22 cellular contexts compared by ENCODE assay signal in the genomic region with DNA sequence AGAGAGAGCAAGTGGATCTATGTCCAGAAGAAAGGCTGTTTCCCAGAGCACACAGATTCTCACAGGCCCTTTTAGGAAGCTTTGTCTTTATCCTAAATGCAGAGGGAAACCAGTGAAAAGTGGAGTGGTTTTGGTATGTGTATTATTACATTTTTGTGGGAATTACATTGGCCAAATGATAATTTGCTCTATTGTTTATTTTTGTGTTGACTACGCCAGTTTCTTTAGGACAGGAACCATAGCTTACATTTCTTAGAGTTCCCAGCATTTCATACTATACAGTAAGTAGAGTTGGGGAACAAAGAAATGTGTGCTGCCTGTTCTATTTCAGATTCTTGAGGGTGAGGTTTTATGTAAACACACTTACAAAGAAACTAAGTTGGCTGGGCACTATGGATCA. TPM values are rescaled to one million over a fixed set of nuclear protein-coding genes. Genes with fewer than 3 reads are reported as not detected.
DNase-seq lines count a peak whose midpoint lies in the region; ATAC-seq and TF ChIP-seq lines count a peak whose summit lies in the region.
"Had no signal": no experiment of that assay in that cellular context is flagged by ENCODE, and none has a peak within 500 bp of the region (broad histone marks: within the 10 kb centered on the region; RNA-seq: fewer than 3 reads in every experiment).

No MANE protein-coding gene starts in this region.

- H3K9me3 ChIP-seq in mammary epithelial cell (replicated peaks; ENCODE audit: insufficient read depth, low read length), result no peaks in the 10 kb centered on the region
- H3K9me3 ChIP-seq: BE2C, HAP-1, SJSA1 had no signal

- H3K4me3 ChIP-seq in GM23338 (no peak overlapping the region), astrocyte of the cerebellum (ENCODE audit: low read depth, low read length) (no peak overlapping the region), fibroblast of the aortic adventitia (ENCODE audit: low read depth, low read length) (no peak overlapping the region), rectal smooth muscle tissue (ENCODE audit: low read length) (no peak overlapping the region), mammary epithelial cell (replicated peaks in 1 of 3; ENCODE audit: insufficient read depth in 1 of 3, low read depth in 2 of 3, low read length in 3 of 3) (no peak overlapping the region)
- H3K4me3 ChIP-seq: HAP-1, K562, SJSA1 had no signal

- H3K9me2 ChIP-seq in GM23338 (ENCODE audit: insufficient read depth), result peaks cover 3% of the 10 kb centered on the region; the same call in 1 of the 2 replicates

- no peaks in the 10 kb centered on the region; the same call in 1 of the 3 replicates for H3K9me3 Mint-ChIP-seq in GM23338

- TF ChIP-seq CTCF in GM23338 (conservative IDR thresholded peaks at IDR 0.05; ENCODE audit: low read depth in 2 of 2), result no peak
- no peak for TF ChIP-seq CTCF in astrocyte of the cerebellum (IDR thresholded peaks at IDR 0.05; ENCODE audit: low read depth, low read length, missing control alignments)
- no peak for TF ChIP-seq CTCF in fibroblast of the aortic adventitia (IDR thresholded peaks at IDR 0.05; ENCODE audit: insufficient read depth, low read length)
- no peak for TF ChIP-seq CTCF in mammary epithelial cell (conservative IDR thresholded peaks at IDR 0.05 in 1 of 2, IDR thresholded peaks at IDR 0.05 in 1 of 2; ENCODE audit: extremely low read depth in 1 of 2, insufficient read depth in 1 of 2, low read depth in 1 of 2, low read length in 2 of 2)

- no peak overlapping the region for H3K27ac ChIP-seq in GM23338 (ENCODE audit: low read depth)
- peak overlapping the region; percentile 37 for H3K27ac ChIP-seq in rectal smooth muscle tissue (ENCODE audit: low read depth, low read length)
- no peak overlapping the region for H3K27ac ChIP-seq in mammary epithelial cell (ENCODE audit: insufficient read depth, low read depth, low read length)
- H3K27ac ChIP-seq: SJSA1 had no signal

- WGBS in mammary epithelial cell (ENCODE audit: low coverage, missing lambda C conversion rate), result 100% methylated on average over 1 of the region's 1 CpG

- H3K27me3 ChIP-seq in GM23338 (ENCODE audit: insufficient read depth), result no peaks in the 10 kb centered on the region
- no peaks in the 10 kb centered on the region for H3K27me3 ChIP-seq in rectal smooth muscle tissue (ENCODE audit: control insufficient read depth, insufficient read depth, low read length)
- no peaks in the 10 kb centered on the region for H3K27me3 ChIP-seq in mammary epithelial cell (ENCODE audit: insufficient read depth, low read length)
- H3K27me3 ChIP-seq: BE2C, SJSA1 had no signal

- no peaks in the 10 kb centered on the region for H4K20me1 ChIP-seq in GM23338 (replicated peaks; ENCODE audit: insufficient read depth)
- no peaks in the 10 kb centered on the region for H4K20me1 ChIP-seq in mammary epithelial cell (ENCODE audit: insufficient read depth, low read length)

- H3K4me3 Mint-ChIP-seq in GM23338, result no peak overlapping the region

- H3K27ac Mint-ChIP-seq in GM23338, result no peak overlapping the region

- peaks cover 6% of the 10 kb centered on the region for H3K27me3 Mint-ChIP-seq in GM23338 (ENCODE audit: insufficient read depth, low read depth, poor library complexity)

- no peaks in the 10 kb centered on the region for H3K36me3 ChIP-seq in GM23338 (ENCODE audit: insufficient read depth)
- no peaks in the 10 kb centered on the region for H3K36me3 ChIP-seq in rectal smooth muscle tissue (ENCODE audit: control insufficient read depth, insufficient read depth, low read length)
- no peaks in the 10 kb centered on the region for H3K36me3 ChIP-seq in mammary epithelial cell (ENCODE audit: insufficient read depth, low read length)
- H3K36me3 ChIP-seq: BE2C, HAP-1, SJSA1 had no signal

- intact Hi-C loops in mammary epithelial cell (cut with micrococcal nuclease), result no loop called here
- intact Hi-C loops in head of caudate nucleus (cut with DNase I), result no loop called here

- no peaks in the 10 kb centered on the region for H3K79me2 ChIP-seq in GM23338 (replicated peaks; ENCODE audit: insufficient read depth)
- H3K79me2 ChIP-seq in mammary epithelial cell (ENCODE audit: insufficient read depth, low read length), result no peaks in the 10 kb centered on the region

- in situ Hi-C loops in astrocyte of the cerebellum (cut with HindIII; ENCODE audit: low sequenced_read_pairs) (loop anchor here (25.0 kb wide), 1 partner anchor 88 kb away; a partner anchor contains a TSS), mammary epithelial cell (cut with MboI; ENCODE audit: low sequenced_read_pairs in 2 of 2) (no loop called here)

- no peaks in the 10 kb centered on the region for H3K36me3 Mint-ChIP-seq in GM23338 (ENCODE audit: low read depth)

- H2AFZ ChIP-seq in GM23338 (0 out of 2 replicates have a peak overlapping the region, but pooled peaks have one; percentile 13), mammary epithelial cell (ENCODE audit: low read depth, low read length) (no peak overlapping the region)

- peaks cover 11% of the 10 kb centered on the region for H3K4me1 Mint-ChIP-seq in GM23338

- H3F3A ChIP-seq in GM23338 (replicated peaks; ENCODE audit: low read depth), result no peaks in the 10 kb centered on the region

- H3K4me2 ChIP-seq in GM23338 (no peak overlapping the region), mammary epithelial cell (ENCODE audit: insufficient read depth, low read depth, low read length) (no peak overlapping the region)

- H3K9ac ChIP-seq in rectal smooth muscle tissue (ENCODE audit: low read length) (no peak overlapping the region), mammary epithelial cell (ENCODE audit: insufficient read depth, low read length) (no peak overlapping the region)

- CTCF ChIA-PET in mammary epithelial cell (lab: Charles Lee; ENCODE audit: low non-redundant PET), result no interaction called here

- dilution Hi-C loops in mammary epithelial cell (cut with HindIII; ENCODE audit: low sequenced_read_pairs), result no loop called here

- H3K4me1 ChIP-seq in GM23338 (ENCODE audit: insufficient read depth) (no peaks in the 10 kb centered on the region), rectal smooth muscle tissue (ENCODE audit: control insufficient read depth, insufficient read depth, low read length) (no peaks in the 10 kb centered on the region), mammary epithelial cell (ENCODE audit: insufficient read depth, low read length) (peaks cover 6% of the 10 kb centered on the region)
- H3K4me1 ChIP-seq: BE2C, HAP-1 had no signal

- no TSS peak for BruUV-seq in mammary epithelial cell (replicated peaks; lab: Mats Ljungman, UMichigan)

- DNase-seq in GM23338 (ENCODE audit: low spot score) (no peak), astrocyte of the cerebellum (ENCODE audit: low read depth) (peak; percentile 56), fibroblast of the aortic adventitia (ENCODE audit: low read depth) (peak; percentile 64), mammary epithelial cell (no peak), NCI-H2227 (lab: John Stamatoyannopoulos, UW; ENCODE audit: unreplicated experiment) (no peak), head of caudate nucleus (no peak)
- DNase-seq: BE2C, DMS53, EL, GF-D8, NCI-H1092 treated with DMSO at 0.1 percent for 48 hours, NCI-H1436 treated with DMSO at 0.1 percent for 48 hours, NCI-H2029, NCI-H345, NCI-H524, NCI-H774 had no signal

- no peak for ATAC-seq in GM23338
- ATAC-seq: K562 had no signal

TF ChIP-seq in GM23338, 12 proteins besides CTCF, POLR2A, EP300 and RAD21 (continues in another document):
- TF ChIP-seq EZH2 (IDR thresholded peaks at IDR 0.05; ENCODE audit: low read depth, unreplicated experiment) (no peak), ZNF114 (CRISPR knock-in tag; IDR thresholded peaks at IDR 0.05) (no peak), ZNF331 (CRISPR knock-in tag; IDR thresholded peaks at IDR 0.05; ENCODE audit: low read depth) (no peak)
- TF ChIP-seq, protein P1, sequence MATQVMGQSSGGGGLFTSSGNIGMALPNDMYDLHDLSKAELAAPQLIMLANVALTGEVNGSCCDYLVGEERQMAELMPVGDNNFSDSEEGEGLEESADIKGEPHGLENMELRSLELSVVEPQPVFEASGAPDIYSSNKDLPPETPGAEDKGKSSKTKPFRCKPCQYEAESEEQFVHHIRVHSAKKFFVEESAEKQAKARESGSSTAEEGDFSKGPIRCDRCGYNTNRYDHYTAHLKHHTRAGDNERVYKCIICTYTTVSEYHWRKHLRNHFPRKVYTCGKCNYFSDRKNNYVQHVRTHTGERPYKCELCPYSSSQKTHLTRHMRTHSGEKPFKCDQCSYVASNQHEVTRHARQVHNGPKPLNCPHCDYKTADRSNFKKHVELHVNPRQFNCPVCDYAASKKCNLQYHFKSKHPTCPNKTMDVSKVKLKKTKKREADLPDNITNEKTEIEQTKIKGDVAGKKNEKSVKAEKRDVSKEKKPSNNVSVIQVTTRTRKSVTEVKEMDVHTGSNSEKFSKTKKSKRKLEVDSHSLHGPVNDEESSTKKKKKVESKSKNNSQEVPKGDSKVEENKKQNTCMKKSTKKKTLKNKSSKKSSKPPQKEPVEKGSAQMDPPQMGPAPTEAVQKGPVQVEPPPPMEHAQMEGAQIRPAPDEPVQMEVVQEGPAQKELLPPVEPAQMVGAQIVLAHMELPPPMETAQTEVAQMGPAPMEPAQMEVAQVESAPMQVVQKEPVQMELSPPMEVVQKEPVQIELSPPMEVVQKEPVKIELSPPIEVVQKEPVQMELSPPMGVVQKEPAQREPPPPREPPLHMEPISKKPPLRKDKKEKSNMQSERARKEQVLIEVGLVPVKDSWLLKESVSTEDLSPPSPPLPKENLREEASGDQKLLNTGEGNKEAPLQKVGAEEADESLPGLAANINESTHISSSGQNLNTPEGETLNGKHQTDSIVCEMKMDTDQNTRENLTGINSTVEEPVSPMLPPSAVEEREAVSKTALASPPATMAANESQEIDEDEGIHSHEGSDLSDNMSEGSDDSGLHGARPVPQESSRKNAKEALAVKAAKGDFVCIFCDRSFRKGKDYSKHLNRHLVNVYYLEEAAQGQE (IDR thresholded peaks at IDR 0.05; ENCODE audit: unreplicated experiment), result no peak

RNA-seq across cellular contexts. Expression of a gene that starts 29.4 kb away (rescaled TPM):
- not detected in 2 replicates for total RNA-seq in GM23338 (2014; rRNA removed; shearing (Covaris generic))
- polyA plus RNA-seq in GM23338 (2016; fragmentation: Nextera tagmentation; extraction: Ambion mirVana) (not detected in 2 replicates), mammary epithelial cell (not detected)
- total RNA-seq in fibroblast of the aortic adventitia (ENCODE audit: low replicate concordance) (not detected in 2 replicates), mammary epithelial cell (not detected)
- not detected for polyA minus RNA-seq in mammary epithelial cell
- total RNA-seq: K562, LHCN-M2, OCI-LY7, SJSA1 had no signal
- polyA plus RNA-seq: K562 had no signal

RNA-seq across cellular contexts. Expression of a gene that starts 44.4 kb away (rescaled TPM):
- not detected in 2 replicates for total RNA-seq in GM23338 (2014; rRNA removed; shearing (Covaris generic))
- polyA plus RNA-seq in GM23338 (2016; fragmentation: Nextera tagmentation; extraction: Ambion mirVana), result not detected in 2 replicates
- not detected in 2 replicates for total RNA-seq in fibroblast of the aortic adventitia (ENCODE audit: low replicate concordance)
- total RNA-seq in mammary epithelial cell, result not detected
- not detected for polyA plus RNA-seq in mammary epithelial cell
- not detected for polyA minus RNA-seq in mammary epithelial cell
- total RNA-seq: K562, LHCN-M2, OCI-LY7, SJSA1 had no signal
- polyA plus RNA-seq: K562 had no signal

Comparison
In these comparisons a context has a peak if more than half of its experiments do, and no peak if none do; other contexts are left out.
1. DNase-seq: peak in astrocyte of the cerebellum (single experiment) and fibroblast of the aortic adventitia (single experiment); none in GM23338 (single experiment), mammary epithelial cell (single experiment), NCI-H2227 (single experiment) and head of caudate nucleus (0 of 42).